In genomic region chr18:79588636-79589481, GRCh38 we compare ENCODE assay signal across 8 cellular contexts.
A peak's percentile ranks its signal among the peaks of the same experiment; 100 is the strongest.
DNase-seq lines count a peak whose midpoint lies in the region; ATAC-seq, FAIRE-seq and TF ChIP-seq lines count a peak whose summit lies in the region.

No MANE protein-coding gene starts in this region.

- TF ChIP-seq CTCF in AG09319 (IDR thresholded peaks at IDR 0.05; ENCODE audit: low read depth, low read length) (no peak), PC-3 (conservative IDR thresholded peaks at IDR 0.05; ENCODE audit: low read depth, low read length) (no peak), foreskin keratinocyte (conservative IDR thresholded peaks at IDR 0.05) (no peak), D721Med (IDR thresholded peaks at IDR 0.05; ENCODE audit: insufficient read depth, missing control alignments) (no peak)

- H2AK5ac ChIP-seq in neuronal stem cell (ENCODE audit: low read depth, low read length), result peak overlapping the region; percentile 86

- no peaks in the 10 kb centered on the region for H3F3A ChIP-seq in PC-3 (ENCODE audit: low read length, unreplicated experiment)

- H3K4ac ChIP-seq in neuronal stem cell (ENCODE audit: low read length), result no peak overlapping the region

- H3K23ac ChIP-seq in neuronal stem cell (ENCODE audit: low read depth, low read length, poor library complexity), result no peak overlapping the region

- no peaks in the 10 kb centered on the region for H4K20me1 ChIP-seq in PC-3 (ENCODE audit: low read length)

- no peak overlapping the region for H3K27ac ChIP-seq in PC-3 (ENCODE audit: low read length)
- no peak overlapping the region for H3K27ac ChIP-seq in foreskin keratinocyte
- H3K27ac ChIP-seq in neuronal stem cell (replicated peaks; ENCODE audit: low read length), result no peak overlapping the region

- DNase-seq in AG09319 (ENCODE audit: extremely low read depth, low read depth), result peak; percentile 58
- DNase-seq in PC-3, result peak; percentile 47
- DNase-seq in foreskin keratinocyte, result peak in 1 of 2 donors; percentile 42
- DNase-seq in neuronal stem cell (ENCODE audit: low spot score), result peak; percentile 41
- DNase-seq in NCI-H187 treated with DMSO at 0.1 percent for 48 hours (lab: John Stamatoyannopoulos, UW), result no peak
- DNase-seq in activated effector memory CD4-positive, alpha-beta T cell treated with anti-CD3 and anti-CD28 coated beads, Interleukin-2, amount 50 U/mL, for 16 hours, result no peak
- DNase-seq in NCI-H146 (lab: John Stamatoyannopoulos, UW), result no peak
- no peak for DNase-seq in D721Med (ENCODE audit: insufficient read length, low spot score)

- no peak overlapping the region for H2BK12ac ChIP-seq in neuronal stem cell (ENCODE audit: low read length)

- H3K14ac ChIP-seq in neuronal stem cell (ENCODE audit: low read length), result peak overlapping the region; percentile 10

- H3K9ac ChIP-seq in PC-3 (ENCODE audit: low read length) (no peak overlapping the region), neuronal stem cell (ENCODE audit: low read depth, low read length, poor library complexity) (no peak overlapping the region)

- peak overlapping the region; percentile 67 for H2AFZ ChIP-seq in PC-3 (ENCODE audit: low read length)
- peak overlapping the region; percentile 90 for H2AFZ ChIP-seq in neuronal stem cell (ENCODE audit: low read length)

- H3K4me1 ChIP-seq in PC-3 (ENCODE audit: insufficient read depth, low read length) (peaks cover 6% of the 10 kb centered on the region; the same call in 1 of the 2 replicates), foreskin keratinocyte (no peaks in the 10 kb centered on the region), neuronal stem cell (ENCODE audit: control insufficient read depth in 2 of 2, insufficient read depth in 1 of 2, low read depth in 1 of 2, low read length in 2 of 2) (peaks cover 6 to 23% of the 10 kb centered on the region in 2 donors)

- H4K8ac ChIP-seq in neuronal stem cell (ENCODE audit: low read depth, low read length), result no peak overlapping the region

- CTCF ChIA-PET in PC-3 (lab: Charles Lee), result no interaction called here

- POLR2A ChIA-PET in PC-3 (lab: Charles Lee; ENCODE audit: unreplicated experiment), result no interaction called here

- no peaks in the 10 kb centered on the region for H3K79me2 ChIP-seq in PC-3 (ENCODE audit: low read length)

- H3K4me2 ChIP-seq in PC-3 (ENCODE audit: low read length), result peak overlapping the region; percentile 63
- H3K4me2 ChIP-seq in neuronal stem cell (ENCODE audit: insufficient read depth, low read length, poor library complexity, severe bottlenecking), result no peak overlapping the region

- H3K9me3 ChIP-seq in PC-3 (ENCODE audit: low read length), result no peaks in the 10 kb centered on the region
- no peaks in the 10 kb centered on the region for H3K9me3 ChIP-seq in neuronal stem cell (replicated peaks in 1 of 2; ENCODE audit: control insufficient read depth in 2 of 2, insufficient read depth in 1 of 2, low read depth in 1 of 2, low read length in 2 of 2)

- no peaks in the 10 kb centered on the region for H3K36me3 ChIP-seq in PC-3 (ENCODE audit: low read depth, low read length)
- H3K36me3 ChIP-seq in neuronal stem cell (replicated peaks in 1 of 2; ENCODE audit: control insufficient read depth in 2 of 2, insufficient read depth in 2 of 2, low read length in 2 of 2), result no peaks in the 10 kb centered on the region

- FAIRE-seq in D721Med (lab: Jason Lieb, UNC), result no peak

- H2BK5ac ChIP-seq in neuronal stem cell (ENCODE audit: low read length), result no peak overlapping the region

- intact Hi-C loops in PC-3 (cut with micrococcal nuclease), result no loop called here

- H3K4me3 ChIP-seq in PC-3 (ENCODE audit: low read length), result no peak overlapping the region
- H3K4me3 ChIP-seq in neuronal stem cell (ENCODE audit: low read length in 2 of 2), result no peak overlapping the region

- no TSS peak for BruUV-seq in PC-3 (replicated peaks; lab: Mats Ljungman, UMichigan)

- no CpG with 5 or more reads among the region's 38 CpGs for WGBS in neuronal stem cell (ENCODE audit: extremely low coverage in 2 of 2, insufficient read length in 2 of 2, insufficient replicate concordance in 1 of 2), 2 donors

- no peak overlapping the region for H4K91ac ChIP-seq in neuronal stem cell (ENCODE audit: low read depth, low read length, poor library complexity)

- H3K9me2 ChIP-seq in PC-3 (replicated peaks; ENCODE audit: low read length), result no peaks in the 10 kb centered on the region

- peak overlapping the region; percentile 91 for H3K18ac ChIP-seq in neuronal stem cell (ENCODE audit: low read length)

- peak; percentile 41 for ATAC-seq in PC-3
- peak; percentile 55 for ATAC-seq in foreskin keratinocyte

- H3K27me3 ChIP-seq in PC-3 (ENCODE audit: low read length) (peaks cover 25% of the 10 kb centered on the region), foreskin keratinocyte (peaks cover 55% of the 10 kb centered on the region), neuronal stem cell (ENCODE audit: control insufficient read depth in 3 of 3, insufficient read depth in 3 of 3, low read depth in 1 of 3, low read length in 3 of 3) (peaks cover 0 to 16% (median 0%) of the 10 kb centered on the region in 3 experiments)

- H3K79me1 ChIP-seq in neuronal stem cell (ENCODE audit: low read depth, low read length), result no peaks in the 10 kb centered on the region

- peak overlapping the region; percentile 14 for H2BK15ac ChIP-seq in neuronal stem cell (ENCODE audit: low read length)

- no peak overlapping the region for H2BK120ac ChIP-seq in neuronal stem cell (ENCODE audit: low read depth, low read length)

Comparison
In these comparisons a context has a peak if more than half of its experiments do, and no peak if none do; other contexts are left out.
1. DNase-seq: peak in AG09319 (single experiment), PC-3 (single experiment) and neuronal stem cell (single experiment); none in NCI-H187 treated with DMSO at 0.1 percent for 48 hours (single experiment), activated effector memory CD4-positive, alpha-beta T cell treated with anti-CD3 and anti-CD28 coated beads, Interleukin-2, amount 50 U/mL, for 16 hours (single experiment), NCI-H146 (single experiment) and D721Med (single experiment).